1 cellular context compared by ENCODE assay signal in genomic region chr2:119106301-119106897, GRCh38.
A peak's percentile ranks its signal among the peaks of the same experiment; 100 is the strongest.
TF ChIP-seq lines count a peak whose summit lies in the region.

No MANE protein-coding gene starts in this region.

TF ChIP-seq in HepG2, 621 proteins besides CTCF, POLR2A, EP300 and RAD21 (continued from another document and continues in another):
- TF ChIP-seq UBTF (CRISPR knock-in tag; IDR thresholded peaks at IDR 0.05) (no peak), ZNF260 (CRISPR knock-in tag; IDR thresholded peaks at IDR 0.05; ENCODE audit: borderline replicate concordance, low read depth) (no peak), PHF20 (CRISPR knock-in tag; IDR thresholded peaks at IDR 0.05) (no peak), SAFB2 (CRISPR knock-in tag; IDR thresholded peaks at IDR 0.05; ENCODE audit: borderline replicate concordance, low read depth) (no peak), ZFP41 (CRISPR knock-in tag; IDR thresholded peaks at IDR 0.05; ENCODE audit: borderline replicate concordance) (no peak), TFE3 (CRISPR knock-in tag; IDR thresholded peaks at IDR 0.05) (peak; percentile 65; the same call in 1 of the 2 replicates), NR0B2 (CRISPR knock-in tag; IDR thresholded peaks at IDR 0.05) (no peak), EEA1 (CRISPR knock-in tag; IDR thresholded peaks at IDR 0.05; ENCODE audit: borderline replicate concordance) (no peak), THAP7 (CRISPR knock-in tag; IDR thresholded peaks at IDR 0.05) (no peak), ZEB1 (IDR thresholded peaks at IDR 0.05; ENCODE audit: insufficient replicate concordance, low read depth) (no peak), TBX3 (IDR thresholded peaks at IDR 0.05; ENCODE audit: borderline replicate concordance) (no peak), NCOA1 (CRISPR knock-in tag; IDR thresholded peaks at IDR 0.05) (no peak), HOMEZ (CRISPR knock-in tag; IDR thresholded peaks at IDR 0.05; ENCODE audit: low read depth) (no peak), ZNF672 (CRISPR knock-in tag; IDR thresholded peaks at IDR 0.05) (no peak), ZFP91 (CRISPR knock-in tag; IDR thresholded peaks at IDR 0.05; ENCODE audit: borderline replicate concordance) (no peak), KLF6 (CRISPR knock-in tag; IDR thresholded peaks at IDR 0.05) (0 out of 2 replicates have a peak, but pooled peaks have one; percentile 67), BRCA1 (CRISPR knock-in tag; IDR thresholded peaks at IDR 0.05) (no peak), ZNF292 (CRISPR knock-in tag; IDR thresholded peaks at IDR 0.05; ENCODE audit: borderline replicate concordance, low read depth) (no peak), ARID5B (CRISPR knock-in tag; IDR thresholded peaks at IDR 0.05) (no peak), XRCC5 (optimal IDR thresholded peaks at IDR 0.05; ENCODE audit: low read length) (peak; percentile 33), ZNF710 (CRISPR knock-in tag; IDR thresholded peaks at IDR 0.05; ENCODE audit: borderline replicate concordance) (no peak), ZFYVE20 (CRISPR knock-in tag; IDR thresholded peaks at IDR 0.05; ENCODE audit: borderline replicate concordance, low read depth) (no peak), ZNF280B (CRISPR knock-in tag; IDR thresholded peaks at IDR 0.05; ENCODE audit: borderline replicate concordance) (no peak), ZFP82 (CRISPR knock-in tag; IDR thresholded peaks at IDR 0.05; ENCODE audit: borderline replicate concordance) (no peak), RELA (CRISPR knock-in tag; IDR thresholded peaks at IDR 0.05) (no peak), SMAD1 (CRISPR knock-in tag; IDR thresholded peaks at IDR 0.05; ENCODE audit: borderline replicate concordance, low read depth) (no peak), DMAP1 (CRISPR knock-in tag; IDR thresholded peaks at IDR 0.05) (no peak), WIZ (CRISPR knock-in tag; IDR thresholded peaks at IDR 0.05) (peak; percentile 97; the same call in 1 of the 2 replicates), ERF (CRISPR knock-in tag; IDR thresholded peaks at IDR 0.05) (peak; percentile 79), ARID2 (CRISPR knock-in tag; IDR thresholded peaks at IDR 0.05; ENCODE audit: borderline replicate concordance) (no peak), ZNF264 (CRISPR knock-in tag; IDR thresholded peaks at IDR 0.05) (peak; percentile 70; the same call in 1 of the 2 replicates), FOSL2 (CRISPR knock-in tag; IDR thresholded peaks at IDR 0.05) (peak; percentile 26; the same call in 1 of the 2 replicates), MBD4 (IDR thresholded peaks at IDR 0.05; ENCODE audit: borderline replicate concordance, low read length) (no peak), ZMYM2 (CRISPR knock-in tag; IDR thresholded peaks at IDR 0.05) (no peak), PRDM4 (CRISPR knock-in tag; IDR thresholded peaks at IDR 0.05; ENCODE audit: borderline replicate concordance) (no peak), SRY (CRISPR knock-in tag; IDR thresholded peaks at IDR 0.05) (peak; percentile 60; the same call in 1 of the 2 replicates), ZNF101 (CRISPR knock-in tag; IDR thresholded peaks at IDR 0.05; ENCODE audit: borderline replicate concordance, low read depth) (no peak), ZNF205 (CRISPR knock-in tag; IDR thresholded peaks at IDR 0.05) (no peak), SOX13 (IDR thresholded peaks at IDR 0.05) (no peak), SOX13 (CRISPR knock-in tag; conservative IDR thresholded peaks at IDR 0.05 in 1 of 2, IDR thresholded peaks at IDR 0.05 in 1 of 2) (peak in 1 of 2 experiments; percentile 30; a peak in 1 of 4 replicates), ZNF12 (CRISPR knock-in tag; IDR thresholded peaks at IDR 0.05) (no peak), ZNF558 (CRISPR knock-in tag; IDR thresholded peaks at IDR 0.05; ENCODE audit: borderline replicate concordance) (peak; percentile 76; the same call in 1 of the 2 replicates)
